8 cellular contexts compared by ENCODE assay signal in genomic region chr2:233565685-233566140, GRCh38. TPM values are rescaled to one million over a fixed set of nuclear protein-coding genes. Genes with fewer than 3 reads are reported as not detected.
A peak's percentile ranks its signal among the peaks of the same experiment; 100 is the strongest.
DNase-seq lines count a peak whose midpoint lies in the region; ATAC-seq and TF ChIP-seq lines count a peak whose summit lies in the region.

No MANE protein-coding gene starts in this region.

- DNase-seq in SK-N-MC (ENCODE audit: low read depth, low spot score) (no peak), globus pallidus (ENCODE audit: low spot score) (peak; percentile 4), stomach (no peak), NCI-H446 treated with DMSO at 0.1 percent for 48 hours (lab: John Stamatoyannopoulos, UW) (no peak), middle frontal gyrus (ENCODE audit: extremely low spot score, low spot score) (no peak)

- no peaks in the 10 kb centered on the region for H3K36me3 ChIP-seq in SK-N-MC (ENCODE audit: insufficient read depth, low read length)
- peaks cover 0 to 9% (median 3%) of the 10 kb centered on the region in 4 donors for H3K36me3 ChIP-seq in stomach

- peak overlapping the region; percentile 80 for H3K4me3 ChIP-seq in SK-N-MC
- H3K4me3 ChIP-seq in stomach = peak overlapping the region; percentile 77 to 96 (median 90)

- H3K27ac ChIP-seq in C4-2B (peak overlapping the region; percentile 97), SK-N-MC (peak overlapping the region; percentile 83), stomach (peak overlapping the region in 4 of 5 donors; percentile 92 to 99 (median 96))

- ATAC-seq in GM21825 (IDR thresholded peaks at IDR 0.05; ENCODE audit: unreplicated experiment) (peak; percentile 32), GM19455 (IDR thresholded peaks at IDR 0.05; ENCODE audit: unreplicated experiment) (no peak)

- H3K27me3 ChIP-seq in stomach = no peaks in the 10 kb centered on the region

- TF ChIP-seq POLR2A in stomach (IDR thresholded peaks at IDR 0.05) = no peak

- 1 to 2% (median 1%) methylated on average over 6 of the region's 6 CpGs for WGBS in stomach, 5 donors

- TF ChIP-seq CTCF in C4-2B (conservative IDR thresholded peaks at IDR 0.05) = no peak
- no peak for TF ChIP-seq CTCF in stomach (IDR thresholded peaks at IDR 0.05)

- H3K9me3 ChIP-seq in SK-N-MC (ENCODE audit: low read depth, low read length) = no peaks in the 10 kb centered on the region
- H3K9me3 ChIP-seq in stomach = no peaks in the 10 kb centered on the region

- H3K9ac ChIP-seq in SK-N-MC (ENCODE audit: insufficient read length) = peak overlapping the region; percentile 92

- peaks cover 10 to 24% (median 16%) of the 10 kb centered on the region in 4 donors for H3K4me1 ChIP-seq in stomach

- intact Hi-C loops in stomach (cut with DNase I; ENCODE audit: low total_unique reads) = no loop called here

- TF ChIP-seq EP300 in stomach (IDR thresholded peaks at IDR 0.05) = no peak

RNA-seq across cellular contexts. Expression of gene USP40, which starts 0.9 kb away (rescaled TPM):
- total RNA-seq in stomach = 100 to 1,000 TPM in 1 of 5 donors, 10 to 100 TPM in 4; 30.3 to 186 (median 34.5) TPM
- polyA plus RNA-seq in stomach = 10 to 100 TPM; 14.5 to 22.7 (median 17.6) TPM

RNA-seq across cellular contexts. Expression of gene UGT1A8, which starts 51.7 kb away (rescaled TPM):
- total RNA-seq in stomach = 1 to 10 TPM in 1 of 5 donors, not detected in 4; 7.2 TPM
- polyA plus RNA-seq in stomach = 1 to 10 TPM in 1 of 3 donors, not detected in 2; 2.3 TPM
